In genomic region chr4:145732895-145733880, GRCh38 we compare ENCODE assay signal across 8 cellular contexts. TPM values are rescaled to one million over a fixed set of nuclear protein-coding genes. Genes with fewer than 3 reads are reported as not detected.
DNase-seq lines count a peak whose midpoint lies in the region; ATAC-seq, FAIRE-seq and TF ChIP-seq lines count a peak whose summit lies in the region.

No MANE protein-coding gene starts in this region.

- intact Hi-C loops in activated T-helper 2 cell treated with anti-CD3 and anti-CD28 coated beads, Interferon-gamma antibody, Interleukin-2, Interleukin-4, amounts not matched to agents 10 μg/mL and 5 μg/mL and 100 μg/mL, durations not matched to agents 14 hours and 24 hours and 36 hours (cut with micrococcal nuclease): loop anchor here (1.0 to 5.0 kb wide), 5 partner anchors 52 to 203 kb away; partner anchors contain the start of gene MMAA

- no peaks in the 10 kb centered on the region for H3K36me3 Mint-ChIP-seq in activated T-helper 2 cell treated with anti-CD3 and anti-CD28 coated beads, Interferon-gamma antibody, Interleukin-2, Interleukin-4, amounts not matched to agents 10 μg/mL and 5 μg/mL and 100 μg/mL, durations not matched to agents 14 hours and 24 hours and 36 hours (ENCODE audit: low read depth)
- H3K36me3 Mint-ChIP-seq in naive thymus-derived CD8-positive, alpha-beta T cell: no peaks in the 10 kb centered on the region
- no peaks in the 10 kb centered on the region for H3K36me3 Mint-ChIP-seq in stimulated activated memory B cell treated with anti-CD40 and anti-IgM and Interleukin-4, amounts not matched to agents 10 μg/mL and 1 μg/mL and 100 μg/mL, for 72 hours

- H3K9me3 ChIP-seq in KOPT-K1 (ENCODE audit: insufficient read depth, low read length, poor library complexity, severe bottlenecking): no peaks in the 10 kb centered on the region

- DNase-seq in DMS53 (lab: John Stamatoyannopoulos, UW) (peak; percentile 96), RCC 7860 (ENCODE audit: low spot score) (peak; percentile 84), fibroblast of mammary gland (ENCODE audit: low read depth) (peak; percentile 88)
- DNase-seq in activated T-helper 2 cell treated with anti-CD3 and anti-CD28 coated beads, Interferon-gamma antibody, Interleukin-2, Interleukin-4, amounts not matched to agents 10 μg/mL and 5 μg/mL and 100 μg/mL, durations not matched to agents 14 hours and 24 hours and 36 hours (ENCODE audit: low spot score): peak; percentile 81
- DNase-seq in naive thymus-derived CD8-positive, alpha-beta T cell: peak; percentile 67 to 86 (median 72)

- H3K27ac Mint-ChIP-seq in activated T-helper 2 cell treated with anti-CD3 and anti-CD28 coated beads, Interferon-gamma antibody, Interleukin-2, Interleukin-4, amounts not matched to agents 10 μg/mL and 5 μg/mL and 100 μg/mL, durations not matched to agents 14 hours and 24 hours and 36 hours: peak overlapping the region; percentile 67
- peak overlapping the region in 9 of 10 donors; percentile 16 to 54 (median 36) for H3K27ac Mint-ChIP-seq in naive thymus-derived CD8-positive, alpha-beta T cell
- H3K27ac Mint-ChIP-seq in stimulated activated memory B cell treated with anti-CD40 and anti-IgM and Interleukin-4, amounts not matched to agents 10 μg/mL and 1 μg/mL and 100 μg/mL, for 72 hours: peak overlapping the region; percentile 76

- peaks cover 18% of the 10 kb centered on the region for H3K4me1 Mint-ChIP-seq in activated T-helper 2 cell treated with anti-CD3 and anti-CD28 coated beads, Interferon-gamma antibody, Interleukin-2, Interleukin-4, amounts not matched to agents 10 μg/mL and 5 μg/mL and 100 μg/mL, durations not matched to agents 14 hours and 24 hours and 36 hours (ENCODE audit: low read depth)
- H3K4me1 Mint-ChIP-seq in naive thymus-derived CD8-positive, alpha-beta T cell: peaks cover 0 to 8% (median 4%) of the 10 kb centered on the region in 4 donors
- H3K4me1 Mint-ChIP-seq in stimulated activated memory B cell treated with anti-CD40 and anti-IgM and Interleukin-4, amounts not matched to agents 10 μg/mL and 1 μg/mL and 100 μg/mL, for 72 hours: peaks cover 20% of the 10 kb centered on the region

- FAIRE-seq in RCC 7860 (lab: Jason Lieb, UNC): no peak

- H3K36me3 ChIP-seq in KOPT-K1 (ENCODE audit: insufficient read depth, low read length): no peaks in the 10 kb centered on the region

- no peaks in the 10 kb centered on the region for H3K9me3 Mint-ChIP-seq in activated T-helper 2 cell treated with anti-CD3 and anti-CD28 coated beads, Interferon-gamma antibody, Interleukin-2, Interleukin-4, amounts not matched to agents 10 μg/mL and 5 μg/mL and 100 μg/mL, durations not matched to agents 14 hours and 24 hours and 36 hours
- no peaks in the 10 kb centered on the region for H3K9me3 Mint-ChIP-seq in naive thymus-derived CD8-positive, alpha-beta T cell
- H3K9me3 Mint-ChIP-seq in stimulated activated memory B cell treated with anti-CD40 and anti-IgM and Interleukin-4, amounts not matched to agents 10 μg/mL and 1 μg/mL and 100 μg/mL, for 72 hours: no peaks in the 10 kb centered on the region

- H3K4me3 Mint-ChIP-seq in activated T-helper 2 cell treated with anti-CD3 and anti-CD28 coated beads, Interferon-gamma antibody, Interleukin-2, Interleukin-4, amounts not matched to agents 10 μg/mL and 5 μg/mL and 100 μg/mL, durations not matched to agents 14 hours and 24 hours and 36 hours (ENCODE audit: low read depth): peak overlapping the region; percentile 68
- peak overlapping the region; percentile 75 to 90 (median 81) for H3K4me3 Mint-ChIP-seq in naive thymus-derived CD8-positive, alpha-beta T cell
- H3K4me3 Mint-ChIP-seq in stimulated activated memory B cell treated with anti-CD40 and anti-IgM and Interleukin-4, amounts not matched to agents 10 μg/mL and 1 μg/mL and 100 μg/mL, for 72 hours: peak overlapping the region; percentile 90

- POLR2A ChIA-PET in naive thymus-derived CD8-positive, alpha-beta T cell (lab: Charles Lee): interaction anchor here (1.0 to 1.2 kb wide), 2 partner anchors 203 to 205 kb away, joined by 3 read pairs; partner anchors contain the start of gene ZNF827

- no peak for TF ChIP-seq CTCF in fibroblast of mammary gland (conservative IDR thresholded peaks at IDR 0.05; ENCODE audit: control insufficient read depth, insufficient read depth, low read depth, low read length)

- ATAC-seq in GM21737 (IDR thresholded peaks at IDR 0.05; ENCODE audit: unreplicated experiment): peak; percentile 96
- peak; percentile 93 to 95 for ATAC-seq in naive thymus-derived CD8-positive, alpha-beta T cell
- peak; percentile 93 for ATAC-seq in stimulated activated memory B cell treated with anti-CD40 and anti-IgM and Interleukin-4, amounts not matched to agents 10 μg/mL and 1 μg/mL and 100 μg/mL, for 72 hours

- H3K4me3 ChIP-seq in fibroblast of mammary gland (ENCODE audit: control insufficient read depth, low read depth, low read length): peak overlapping the region; percentile 51

- peak overlapping the region; percentile 66 for H3K27ac ChIP-seq in KOPT-K1 (ENCODE audit: low read depth, low read length, poor library complexity, severe bottlenecking)

- H3K27me3 Mint-ChIP-seq in activated T-helper 2 cell treated with anti-CD3 and anti-CD28 coated beads, Interferon-gamma antibody, Interleukin-2, Interleukin-4, amounts not matched to agents 10 μg/mL and 5 μg/mL and 100 μg/mL, durations not matched to agents 14 hours and 24 hours and 36 hours (ENCODE audit: low read depth): no peaks in the 10 kb centered on the region
- H3K27me3 Mint-ChIP-seq in naive thymus-derived CD8-positive, alpha-beta T cell: peaks cover 4 to 13% (median 6%) of the 10 kb centered on the region in 5 donors
- H3K27me3 Mint-ChIP-seq in stimulated activated memory B cell treated with anti-CD40 and anti-IgM and Interleukin-4, amounts not matched to agents 10 μg/mL and 1 μg/mL and 100 μg/mL, for 72 hours: peaks cover 16% of the 10 kb centered on the region

RNA-seq across cellular contexts. Expression of gene C4orf51, which starts 53.2 kb away (rescaled TPM):
- not detected in 2 replicates for total RNA-seq in activated T-helper 2 cell treated with anti-CD3 and anti-CD28 coated beads, Interferon-gamma antibody, Interleukin-2, Interleukin-4, amounts not matched to agents 10 μg/mL and 5 μg/mL and 100 μg/mL, durations not matched to agents 14 hours and 24 hours and 36 hours
- not detected for total RNA-seq in naive thymus-derived CD8-positive, alpha-beta T cell
- polyA plus RNA-seq in naive thymus-derived CD8-positive, alpha-beta T cell: not detected

Comparison
In these comparisons a context has a peak if more than half of its experiments do, and no peak if none do; other contexts are left out.
1. Peak in every context shown above with its lines: DNase-seq, ATAC-seq, H3K4me3 ChIP-seq and H3K27ac ChIP-seq.